Comparison of ENCODE assay signal across 27 cellular contexts in the genomic region with DNA sequence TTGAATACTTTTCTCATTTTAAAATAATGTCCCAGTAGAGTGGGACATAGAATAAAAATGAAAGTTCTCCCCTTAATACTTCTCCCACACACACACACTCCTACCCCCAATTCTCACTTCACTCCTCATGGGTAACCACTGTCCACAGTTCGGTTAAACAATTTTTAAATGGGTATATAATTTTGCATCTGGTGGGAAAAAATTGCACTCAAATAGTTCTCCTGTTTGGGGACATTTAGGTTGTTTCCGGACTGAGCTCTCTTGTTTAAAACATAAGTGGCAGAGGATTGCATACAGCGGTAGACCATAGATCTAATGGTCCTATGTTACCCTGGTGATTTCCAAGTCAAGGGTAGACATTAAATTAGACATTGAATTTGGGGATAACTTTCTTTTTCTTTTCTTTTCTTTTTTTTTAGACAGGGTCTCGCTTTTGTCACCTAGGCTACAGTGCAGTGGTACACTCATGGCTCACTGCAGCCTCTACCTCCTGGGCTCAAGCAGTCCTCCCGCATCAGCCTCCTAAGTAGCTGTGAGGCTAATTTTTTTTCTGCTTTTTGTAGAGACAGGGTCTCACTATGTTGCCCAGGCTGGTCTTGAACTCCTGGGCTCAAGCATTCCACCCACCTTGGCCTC.
DNase-seq lines count a peak whose midpoint lies in the region; ATAC-seq, FAIRE-seq and TF ChIP-seq lines count a peak whose summit lies in the region.
"Had no signal": no experiment of that assay in that cellular context is flagged by ENCODE, and none has a peak within 500 bp of the region (broad histone marks: within the 10 kb centered on the region; RNA-seq: fewer than 3 reads in every experiment).

No MANE protein-coding gene starts in this region.

- peaks cover 19 to 20% of the 10 kb centered on the region in 2 donors for H3K36me3 Mint-ChIP-seq in CD4-positive, alpha-beta memory T cell

- H3K9me3 Mint-ChIP-seq in CD4-positive, alpha-beta memory T cell, result no peaks in the 10 kb centered on the region
- H3K9me3 Mint-ChIP-seq: activated CD4-positive, alpha-beta T cell treated with anti-CD3 and anti-CD28 coated beads, Interleukin-2, amount 10 ng/mL, durations not matched to agents 24 days and 14 days; activated naive CD4-positive, alpha-beta T cell treated with anti-CD3 and anti-CD28 coated beads, Interleukin-2, amount 10 ng/mL, durations not matched to agents 7 days and 5 days; effector memory CD8-positive, alpha-beta T cell; nephron had no signal

- peak overlapping the region in 1 of 2 experiments; percentile 83; a peak in 1 of 4 replicates for H4K8ac ChIP-seq in IMR-90 (ENCODE audit: low read depth in 2 of 2, low read length in 2 of 2)

- no peak overlapping the region for H2BK20ac ChIP-seq in IMR-90 (ENCODE audit: low read depth, low read length)

- H3K27ac ChIP-seq in CD4-positive, alpha-beta memory T cell (ENCODE audit: low read depth, low read length), result no peak overlapping the region
- no peak overlapping the region for H3K27ac ChIP-seq in IMR-90 (ENCODE audit: insufficient read depth, low read length)
- H3K27ac ChIP-seq in GM12878 (ENCODE audit: control insufficient read depth, insufficient read depth), result peak overlapping the region; percentile 66
- no peak overlapping the region for H3K27ac ChIP-seq in effector memory CD4-positive, alpha-beta T cell (ENCODE audit: insufficient read depth, low read length, poor library complexity, severe bottlenecking)
- H3K27ac ChIP-seq: HL-60, RWPE1, transverse colon had no signal

- RAD21 ChIA-PET in GM12878 (lab: Charles Lee; ENCODE audit: unreplicated experiment), result interaction anchor here (0.8 to 2.1 kb wide), 15 partner anchors 11 to 239 kb away, joined by 3 to 10 read pairs (median 4); a partner anchor contains a TSS

- POLR2A ChIA-PET in CD4-positive, alpha-beta memory T cell (lab: Charles Lee; ENCODE audit: partially characterized antibody), result no interaction called here
- POLR2A ChIA-PET in IMR-90 (lab: Charles Lee; ENCODE audit: unreplicated experiment), result no interaction called here
- POLR2A ChIA-PET in GM12878 (lab: Charles Lee), result interaction anchor here (1.0 kb wide), 1 partner anchor 17 kb away, joined by 5 read pairs; no protein-coding TSS in a partner anchor

- no peak overlapping the region; the same call in 1 of the 2 replicates for H4K5ac ChIP-seq in IMR-90 (ENCODE audit: low read depth, low read length)

- peaks cover 26% of the 10 kb centered on the region for H3K4me1 ChIP-seq in CD4-positive, alpha-beta memory T cell (ENCODE audit: insufficient read depth, low read length)
- peaks cover 20% of the 10 kb centered on the region for H3K4me1 ChIP-seq in IMR-90 (ENCODE audit: control insufficient read depth, insufficient read depth, low read length)
- H3K4me1 ChIP-seq in GM12878 (ENCODE audit: control insufficient read depth, insufficient read depth, low read length), result peaks cover 38% of the 10 kb centered on the region
- peaks cover 19% of the 10 kb centered on the region for H3K4me1 ChIP-seq in effector memory CD4-positive, alpha-beta T cell (ENCODE audit: control insufficient read depth, insufficient read depth, low read length, poor library complexity, severe bottlenecking)

- TF ChIP-seq POLR2A in IMR-90 (IDR thresholded peaks at IDR 0.05; ENCODE audit: low read depth, low read length) (no peak), GM12878 (IDR thresholded peaks at IDR 0.05; ENCODE audit: low read depth, low read length) (no peak)

- H3K79me1 ChIP-seq in IMR-90 (ENCODE audit: low read depth in 1 of 2, low read length in 2 of 2), result peaks cover 0 to 3% of the 10 kb centered on the region in 2 experiments; a peak in 1 of 4 replicates

- dilution Hi-C loops in IMR-90 (cut with HindIII; ENCODE audit: low sequenced_read_pairs, unreplicated experiment), result no loop called here

- peak overlapping the region; percentile 71; the same call in 1 of the 2 replicates for H3K14ac ChIP-seq in IMR-90 (replicated peaks; ENCODE audit: low read depth, low read length)

- peak; percentile 41 for ATAC-seq in GM18868 (IDR thresholded peaks at IDR 0.05; ENCODE audit: unreplicated experiment)
- no peak for ATAC-seq in IMR-90 (ENCODE audit: low read depth)
- peak; percentile 82 for ATAC-seq in GM12878
- ATAC-seq: activated CD8-positive, alpha-beta memory T cell treated with anti-CD3 and anti-CD28 coated beads, Interleukin-2, amount 10 ng/mL, durations not matched to agents 7 days and 5 days; effector memory CD8-positive, alpha-beta T cell; SK-N-SH treated with all-trans-retinoic acid at 6 μM for 48 hours had no signal

- intact Hi-C loops in CD4-positive, alpha-beta memory T cell (cut with micrococcal nuclease), result loop anchor here (10.0 kb wide), 1 partner anchor 137 kb away; a partner anchor contains a TSS
- intact Hi-C loops in IMR-90 (cut with micrococcal nuclease), result no loop called here
- intact Hi-C loops in GM12878 (cut with micrococcal nuclease; ENCODE audit: unreplicated experiment), result loop anchor here (2.0 to 5.0 kb wide), 2 partner anchors 17 to 65 kb away; no protein-coding TSS in a partner anchor

- CTCF ChIA-PET in CD4-positive, alpha-beta memory T cell (lab: Charles Lee; ENCODE audit: partially characterized antibody), result no interaction called here
- CTCF ChIA-PET in IMR-90 (lab: Yijun Ruan, JAX) (no interaction called here), GM12878 (lab: Yijun Ruan, JAX) (interaction anchor here (0.6 to 1.1 kb wide), 2 partner anchors 13 to 126 kb away, joined by 3 read pairs; no protein-coding TSS in a partner anchor)

- no peak overlapping the region for H3K4me3 Mint-ChIP-seq in CD4-positive, alpha-beta memory T cell
- H3K4me3 Mint-ChIP-seq: activated CD4-positive, alpha-beta T cell treated with anti-CD3 and anti-CD28 coated beads, Interleukin-2, amount 10 ng/mL, durations not matched to agents 24 days and 14 days; activated CD8-positive, alpha-beta memory T cell treated with anti-CD3 and anti-CD28 coated beads, Interleukin-2, amount 10 ng/mL, durations not matched to agents 7 days and 5 days; activated naive CD4-positive, alpha-beta T cell treated with anti-CD3 and anti-CD28 coated beads, Interleukin-2, amount 10 ng/mL, durations not matched to agents 7 days and 5 days; B cell; effector memory CD8-positive, alpha-beta T cell; nephron had no signal

- no peak for FAIRE-seq in GM12878 (lab: Jason Lieb, UNC)
- FAIRE-seq: colon, G401.6, H1, kidney had no signal

- H3K56ac ChIP-seq in IMR-90 (ENCODE audit: extremely low read depth, insufficient read depth, low read length), result no peak overlapping the region

- DNase-seq in CD4-positive, alpha-beta memory T cell, result no peak
- DNase-seq in IMR-90, result no peak
- DNase-seq in GM12878 (ENCODE audit: low read depth, low spot score), result peak; percentile 77
- DNase-seq in NAMALWA (ENCODE audit: low spot score), result no peak
- DNase-seq in stimulated activated naive CD4-positive, alpha-beta T cell treated with Interleukin-2 at 50 U/mL for 16 hours (lab: John Stamatoyannopoulos, UW), result no peak
- no peak for DNase-seq in effector memory CD4-positive, alpha-beta T cell
- DNase-seq in HuH-7 (ENCODE audit: low spot score), result no peak
- DNase-seq: activated CD4-positive, alpha-beta T cell treated with anti-CD3 and anti-CD28 coated beads, Interleukin-2, amount 10 ng/mL, durations not matched to agents 24 days and 14 days; activated CD8-positive, alpha-beta memory T cell treated with anti-CD3 and anti-CD28 coated beads, Interleukin-2, amount 10 ng/mL, durations not matched to agents 7 days and 5 days; activated naive CD4-positive, alpha-beta T cell treated with anti-CD3 and anti-CD28 coated beads, Interleukin-2, amount 10 ng/mL, durations not matched to agents 7 days and 5 days; DMS53; effector memory CD8-positive, alpha-beta T cell; erythroblast; Karpas-422; kidney; NCI-H1436 treated with DMSO at 0.1 percent for 48 hours; NCI-H446 treated with DMSO at 0.1 percent for 48 hours; transverse colon had no signal

- peaks cover 3% of the 10 kb centered on the region for H3K36me3 ChIP-seq in CD4-positive, alpha-beta memory T cell (ENCODE audit: insufficient read depth, low read length)
- peaks cover 5% of the 10 kb centered on the region; the same call in 1 of the 2 replicates for H3K36me3 ChIP-seq in IMR-90 (ENCODE audit: control insufficient read depth, insufficient read depth, low read length)
- peaks cover under 1 to 2% of the 10 kb centered on the region in 2 experiments; a peak in 2 of 4 replicates for H3K36me3 ChIP-seq in GM12878 (ENCODE audit: control insufficient read depth in 2 of 2, insufficient read depth in 2 of 2, low read length in 1 of 2)
- no peaks in the 10 kb centered on the region for H3K36me3 ChIP-seq in effector memory CD4-positive, alpha-beta T cell (ENCODE audit: control insufficient read depth, insufficient read depth, low read length)
- H3K36me3 ChIP-seq: transverse colon had no signal

- H2AK9ac ChIP-seq in IMR-90 (replicated peaks; ENCODE audit: low read depth, low read length, poor library complexity), result no peak overlapping the region

- H4K91ac ChIP-seq in IMR-90 (ENCODE audit: insufficient read depth, low read depth, low read length), result no peak overlapping the region

- no peaks in the 10 kb centered on the region for H4K20me1 ChIP-seq in IMR-90 (ENCODE audit: insufficient read depth, low read length)
- H4K20me1 ChIP-seq in GM12878 (ENCODE audit: control insufficient read depth, insufficient read depth), result no peaks in the 10 kb centered on the region

- H3K79me2 ChIP-seq in GM12878 (ENCODE audit: control insufficient read depth, insufficient read depth, low read length), result no peaks in the 10 kb centered on the region

- no peak overlapping the region for H2AFZ ChIP-seq in IMR-90 (replicated peaks; ENCODE audit: low read length, poor library complexity)
- H2AFZ ChIP-seq in GM12878 (ENCODE audit: control insufficient read depth, low read depth, low read length), result no peak overlapping the region

- H3K9ac ChIP-seq in IMR-90 (ENCODE audit: low read depth, low read length), result no peak overlapping the region
- H3K9ac ChIP-seq in GM12878 (ENCODE audit: control insufficient read depth, insufficient read depth, low read length), result no peak overlapping the region; the same call in 1 of the 2 replicates

- H2BK15ac ChIP-seq in IMR-90 (ENCODE audit: low read depth, low read length), result no peak overlapping the region; the same call in 2 of the 3 replicates

- H3K9me3 ChIP-seq in CD4-positive, alpha-beta memory T cell (ENCODE audit: control insufficient read depth in 1 of 2, low read length in 2 of 2), result no peaks in the 10 kb centered on the region
- H3K9me3 ChIP-seq in IMR-90 (ENCODE audit: control insufficient read depth, insufficient read depth, low read length), result no peaks in the 10 kb centered on the region
- H3K9me3 ChIP-seq in GM12878 (replicated peaks; ENCODE audit: control insufficient read depth, insufficient read depth, low read length), result no peaks in the 10 kb centered on the region; the same call in 2 of the 3 replicates
- no peaks in the 10 kb centered on the region for H3K9me3 ChIP-seq in effector memory CD4-positive, alpha-beta T cell (ENCODE audit: control insufficient read depth, low read length)
- H3K9me3 ChIP-seq: transverse colon had no signal

- peaks cover 22 to 29% (median 25%) of the 10 kb centered on the region in 4 donors for H3K4me1 Mint-ChIP-seq in CD4-positive, alpha-beta memory T cell

- SMC1A ChIA-PET in GM12878 (lab: Charles Lee; ENCODE audit: uncharacterized antibody, unreplicated experiment), result interaction anchor here (0.7 to 1.7 kb wide), 19 partner anchors 12 to 154 kb away, joined by 3 to 15 read pairs (median 4); no protein-coding TSS in a partner anchor

- peaks cover 17% of the 10 kb centered on the region for H3K9me1 ChIP-seq in IMR-90 (ENCODE audit: insufficient read depth, low read length)

- 95% methylated on average over 2 of the region's 5 CpGs; no CpG with 5 or more reads in 1 of the 2 experiments for WGBS in IMR-90 (ENCODE audit: extremely low coverage in 2 of 2, insufficient read length in 1 of 2), 2 experiments
- 44% methylated on average over 5 of the region's 5 CpGs for WGBS in GM12878 (ENCODE audit: insufficient coverage, insufficient replicate concordance, low lambda C conversion rate, missing lambda C conversion rate)

- TF ChIP-seq CTCF in IMR-90 (conservative IDR thresholded peaks at IDR 0.05; ENCODE audit: low read depth, low read length) (no peak), GM12878 (IDR thresholded peaks at IDR 0.05 in 2 of 3, conservative IDR thresholded peaks at IDR 0.05 in 1 of 3; ENCODE audit: control insufficient read depth in 2 of 3, extremely low read depth in 1 of 3, insufficient read depth in 1 of 3, low read depth in 3 of 3, low read length in 3 of 3) (no peak)

- H3K4me2 ChIP-seq in IMR-90 (ENCODE audit: low read depth, low read length) (no peak overlapping the region), GM12878 (ENCODE audit: control insufficient read depth, insufficient read depth) (peak overlapping the region; percentile 41)

- H3K27ac Mint-ChIP-seq in CD4-positive, alpha-beta memory T cell, result peak overlapping the region in 5 of 7 donors; percentile 10 to 46 (median 33)
- H3K27ac Mint-ChIP-seq: activated CD8-positive, alpha-beta memory T cell treated with anti-CD3 and anti-CD28 coated beads, Interleukin-2, amount 10 ng/mL, durations not matched to agents 7 days and 5 days; activated naive CD4-positive, alpha-beta T cell treated with anti-CD3 and anti-CD28 coated beads, Interleukin-2, amount 10 ng/mL, durations not matched to agents 7 days and 5 days; B cell had no signal

- no peak for TF ChIP-seq RAD21 in IMR-90 (IDR thresholded peaks at IDR 0.05; ENCODE audit: low read length)
- no peak for TF ChIP-seq RAD21 in GM12878 (IDR thresholded peaks at IDR 0.05; ENCODE audit: insufficient read depth, low read depth, low read length)

- peak overlapping the region; percentile 73 for H3K4ac ChIP-seq in IMR-90 (ENCODE audit: low read depth, low read length)

- no peaks in the 10 kb centered on the region for H3K27me3 Mint-ChIP-seq in CD4-positive, alpha-beta memory T cell
- H3K27me3 Mint-ChIP-seq: activated CD4-positive, alpha-beta T cell treated with anti-CD3 and anti-CD28 coated beads, Interleukin-2, amount 10 ng/mL, durations not matched to agents 24 days and 14 days; activated CD8-positive, alpha-beta memory T cell treated with anti-CD3 and anti-CD28 coated beads, Interleukin-2, amount 10 ng/mL, durations not matched to agents 7 days and 5 days; activated naive CD4-positive, alpha-beta T cell treated with anti-CD3 and anti-CD28 coated beads, Interleukin-2, amount 10 ng/mL, durations not matched to agents 7 days and 5 days; B cell; effector memory CD8-positive, alpha-beta T cell had no signal

- H2AK5ac ChIP-seq in IMR-90 (ENCODE audit: low read depth, low read length), result peak overlapping the region; percentile 87; the same call in 1 of the 2 replicates

- peak overlapping the region; percentile 62; the same call in 1 of the 2 replicates for H2BK120ac ChIP-seq in IMR-90 (ENCODE audit: low read depth, low read length)

- H3K23ac ChIP-seq in IMR-90 (ENCODE audit: low read depth, low read length), result no peak overlapping the region

- TF ChIP-seq EP300 in GM12878 (IDR thresholded peaks at IDR 0.05; ENCODE audit: borderline replicate concordance in 1 of 2, control insufficient read depth in 1 of 2, low read depth in 2 of 2, low read length in 2 of 2), result peak in 1 of 2 experiments; percentile 74; a peak in 2 of 4 replicates

- H3K4me3 ChIP-seq in CD4-positive, alpha-beta memory T cell (ENCODE audit: low read length in 2 of 2), result no peak overlapping the region
- H3K4me3 ChIP-seq in IMR-90 (ENCODE audit: insufficient read depth, low read depth, low read length) (no peak overlapping the region), GM12878 (no peak overlapping the region)
- no peak overlapping the region for H3K4me3 ChIP-seq in effector memory CD4-positive, alpha-beta T cell (ENCODE audit: insufficient read depth, low read depth, low read length, poor library complexity, severe bottlenecking)
- H3K4me3 ChIP-seq: transverse colon had no signal

- in situ Hi-C loops in IMR-90 (cut with MboI; ENCODE audit: low sequenced_read_pairs), result no loop called here
- in situ Hi-C loops in GM12878 (cut with MboI), result no loop called here

- no peak overlapping the region for H2BK5ac ChIP-seq in IMR-90 (ENCODE audit: low read depth, low read length, poor library complexity, severe bottlenecking)

- no TSS peak for BruUV-seq in IMR-90 (replicated peaks; lab: Mats Ljungman, UMichigan)
- BruUV-seq in GM12878 (replicated peaks; lab: Mats Ljungman, UMichigan), result no TSS peak

- no peaks in the 10 kb centered on the region for H3K27me3 ChIP-seq in CD4-positive, alpha-beta memory T cell (ENCODE audit: insufficient read depth, low read length)
- H3K27me3 ChIP-seq in IMR-90 (ENCODE audit: control insufficient read depth, insufficient read depth, low read length), result no peaks in the 10 kb centered on the region
- H3K27me3 ChIP-seq in GM12878 (replicated peaks in 1 of 2; ENCODE audit: control insufficient read depth in 2 of 2, insufficient read depth in 2 of 2, low read length in 1 of 2), result no peaks in the 10 kb centered on the region
- no peaks in the 10 kb centered on the region for H3K27me3 ChIP-seq in effector memory CD4-positive, alpha-beta T cell (replicated peaks; ENCODE audit: control insufficient read depth, insufficient read depth, low read length, poor library complexity, severe bottlenecking)
- H3K27me3 ChIP-seq: transverse colon had no signal

- peak overlapping the region; percentile 92; the same call in 1 of the 2 replicates for H3K18ac ChIP-seq in IMR-90 (ENCODE audit: low read depth, low read length)
